ENCODE assay signal across 8 cellular contexts in the genomic region with DNA sequence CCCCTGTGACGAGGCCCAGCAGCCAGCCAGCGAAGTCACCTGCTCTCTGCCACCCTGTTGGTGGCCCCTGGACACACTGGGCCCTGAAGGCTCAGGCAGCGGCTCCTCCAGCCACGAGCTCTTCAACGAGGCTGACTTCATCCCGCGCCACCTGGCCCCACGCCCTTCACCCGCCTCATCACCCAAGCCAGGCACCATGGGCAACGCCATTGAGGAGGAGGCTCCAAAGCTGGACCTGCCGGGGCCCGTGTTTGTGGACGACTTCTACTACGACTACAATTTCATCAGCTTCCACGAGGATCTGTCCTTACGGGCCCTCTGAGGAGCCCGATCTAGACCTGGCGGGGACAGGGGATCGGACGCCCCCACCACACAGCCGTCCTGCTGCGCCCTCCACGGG. TPM values are rescaled to one million over a fixed set of nuclear protein-coding genes. Genes with fewer than 3 reads are reported as not detected.
DNase-seq lines count a peak whose midpoint lies in the region; ATAC-seq, FAIRE-seq and TF ChIP-seq lines count a peak whose summit lies in the region.
"Not testable (repeated sequence)": the region's sequence is repeated elsewhere in the genome, so short reads cannot be mapped to it uniquely, and the experiment has no call there.
"Had no signal": no experiment of that assay in that cellular context is flagged by ENCODE, and none has a peak within 500 bp of the region (broad histone marks: within the 10 kb centered on the region; RNA-seq: fewer than 3 reads in every experiment).

No MANE protein-coding gene starts in this region.

- 87 to 89% methylated on average over 23 of the region's 23 CpGs for WGBS in sigmoid colon, 2 donors

- not testable (repeated sequence) for H3K4me1 Mint-ChIP-seq in activated naive CD8-positive, alpha-beta T cell treated with anti-CD3 and anti-CD28 coated beads, Interleukin-2, amount 10 ng/mL, durations not matched to agents 7 days and 5 days

- not testable (repeated sequence) for ATAC-seq in activated naive CD8-positive, alpha-beta T cell treated with anti-CD3 and anti-CD28 coated beads, Interleukin-2, amount 10 ng/mL, durations not matched to agents 7 days and 5 days (ENCODE audit: low read depth); Right ventricle myocardium superior (ENCODE audit: poor library complexity); upper lobe of right lung

- intact Hi-C loops in Right ventricle myocardium superior (cut with DNase I); kidney (cut with DNase I); sigmoid colon (cut with DNase I); upper lobe of right lung (cut with DNase I): not testable (repeated sequence)

- H3K36me3 ChIP-seq in kidney (ENCODE audit: control insufficient read depth in 1 of 2, insufficient read depth in 2 of 2, low read length in 2 of 2); sigmoid colon; upper lobe of right lung: not testable (repeated sequence)

- not testable (repeated sequence) for H3K4me3 Mint-ChIP-seq in activated naive CD8-positive, alpha-beta T cell treated with anti-CD3 and anti-CD28 coated beads, Interleukin-2, amount 10 ng/mL, durations not matched to agents 7 days and 5 days

- H3K27ac ChIP-seq in kidney (ENCODE audit: low read depth in 2 of 2, low read length in 2 of 2); sigmoid colon; upper lobe of right lung: not testable (repeated sequence)

- not testable (repeated sequence) for H3K27me3 Mint-ChIP-seq in activated naive CD8-positive, alpha-beta T cell treated with anti-CD3 and anti-CD28 coated beads, Interleukin-2, amount 10 ng/mL, durations not matched to agents 7 days and 5 days

- TF ChIP-seq POLR2A in sigmoid colon (IDR thresholded peaks at IDR 0.05) = not testable (repeated sequence)

- FAIRE-seq in kidney (lab: Jason Lieb, UNC) = not testable (repeated sequence)

- H3K4me3 ChIP-seq in kidney (ENCODE audit: low read length in 2 of 2); sigmoid colon; upper lobe of right lung: not testable (repeated sequence)

- H3K27me3 ChIP-seq in sigmoid colon, upper lobe of right lung: not testable (repeated sequence)

- POLR2A ChIA-PET in activated naive CD8-positive, alpha-beta T cell treated with anti-CD3 and anti-CD28 coated beads, Interleukin-2, amount 10 ng/mL, durations not matched to agents 7 days and 5 days (lab: Charles Lee) = not testable (repeated sequence)

- H3K9ac ChIP-seq in kidney (ENCODE audit: low read length in 2 of 2) = not testable (repeated sequence)

- not testable (repeated sequence) for H3K9me3 Mint-ChIP-seq in activated naive CD8-positive, alpha-beta T cell treated with anti-CD3 and anti-CD28 coated beads, Interleukin-2, amount 10 ng/mL, durations not matched to agents 7 days and 5 days

- H3K27ac Mint-ChIP-seq in activated naive CD8-positive, alpha-beta T cell treated with anti-CD3 and anti-CD28 coated beads, Interleukin-2, amount 10 ng/mL, durations not matched to agents 7 days and 5 days = not testable (repeated sequence)

- peak; percentile 22 for DNase-seq in activated CD8-positive, alpha-beta memory T cell treated with anti-CD3 and anti-CD28 coated beads, Interleukin-2, amount 50 U/mL, for 48 hours
- peak; percentile 15 for DNase-seq in activated naive CD8-positive, alpha-beta T cell treated with anti-CD3 and anti-CD28 coated beads, Interleukin-2, amount 10 ng/mL, durations not matched to agents 7 days and 5 days
- peak; percentile 26 for DNase-seq in Right ventricle myocardium superior
- peak; percentile 30 for DNase-seq in kidney
- DNase-seq in mesenteric fat pad (ENCODE audit: low spot score) = peak; percentile 88
- DNase-seq in sigmoid colon = peak; percentile 63
- peak; percentile 47 for DNase-seq in upper lobe of right lung

- H3K9me3 ChIP-seq in kidney (ENCODE audit: control insufficient read depth in 1 of 2, low read length in 2 of 2); sigmoid colon; upper lobe of right lung: not testable (repeated sequence)

- H3K4me1 ChIP-seq in kidney (ENCODE audit: control insufficient read depth in 1 of 2, insufficient read depth in 1 of 2, low read depth in 1 of 2, low read length in 2 of 2); sigmoid colon; upper lobe of right lung: not testable (repeated sequence)

- TF ChIP-seq CTCF in kidney (IDR thresholded peaks at IDR 0.05; ENCODE audit: borderline replicate concordance, extremely low read depth, insufficient read depth); sigmoid colon (IDR thresholded peaks at IDR 0.05); upper lobe of right lung (IDR thresholded peaks at IDR 0.05): not testable (repeated sequence)

- not testable (repeated sequence) for H3K36me3 Mint-ChIP-seq in activated naive CD8-positive, alpha-beta T cell treated with anti-CD3 and anti-CD28 coated beads, Interleukin-2, amount 10 ng/mL, durations not matched to agents 7 days and 5 days

- TF ChIP-seq EP300 in sigmoid colon (IDR thresholded peaks at IDR 0.05) = not testable (repeated sequence)

RNA-seq across cellular contexts. Expression of a gene that starts 22.4 kb away (rescaled TPM):
- 1 to 10 TPM; 4.2 TPM for total RNA-seq in activated naive CD8-positive, alpha-beta T cell treated with anti-CD3 and anti-CD28 coated beads, Interleukin-2, amount 10 ng/mL, durations not matched to agents 7 days and 5 days
- total RNA-seq in Right ventricle myocardium superior = 0.11 TPM
- 2.5 TPM for total RNA-seq in kidney
- 0.45 TPM for polyA plus RNA-seq in kidney (ENCODE audit: insufficient read depth, low read depth, low replicate concordance)
- total RNA-seq in mesenteric fat pad = 0.77 TPM
- 1 to 10 TPM; 1.8 to 3.0 (median 1.8) TPM for total RNA-seq in sigmoid colon
- 1 to 10 TPM in 2 of 3 donors, under 1 TPM in 1; 0.60 to 3.0 (median 1.4) TPM for polyA plus RNA-seq in sigmoid colon
- total RNA-seq in upper lobe of right lung = 0.23 TPM
- polyA plus RNA-seq: CD14-positive monocyte had no signal

Comparison
In these comparisons a context has a peak if more than half of its experiments do, and no peak if none do; other contexts are left out.
1. DNase-seq: peak in every context shown above with its lines; median percentile 88 in mesenteric fat pad; 63 in sigmoid colon; 47 in upper lobe of right lung; 30 in kidney; 26 in Right ventricle myocardium superior; 22 in activated CD8-positive, alpha-beta memory T cell treated with anti-CD3 and anti-CD28 coated beads, Interleukin-2, amount 50 U/mL, for 48 hours; 15 in activated naive CD8-positive, alpha-beta T cell treated with anti-CD3 and anti-CD28 coated beads, Interleukin-2, amount 10 ng/mL, durations not matched to agents 7 days and 5 days.